In the genomic region with DNA sequence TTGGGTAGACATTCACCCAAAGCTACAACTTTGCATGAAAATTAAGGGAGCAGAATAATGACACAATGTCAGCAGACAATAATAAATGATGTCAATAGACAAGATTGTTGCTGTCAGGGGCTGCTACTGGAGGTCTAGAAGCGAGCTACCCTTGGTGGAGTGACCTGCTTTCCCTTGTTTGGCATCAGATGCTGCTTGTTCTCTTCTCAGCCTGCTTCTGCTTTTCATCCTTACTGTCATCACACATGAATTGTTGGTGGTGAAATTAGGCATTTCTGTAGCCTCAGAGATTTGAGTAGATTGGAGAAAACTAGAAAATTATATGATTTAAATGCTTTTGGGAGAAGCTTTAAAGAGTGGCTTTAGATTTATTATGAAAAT, we compare ENCODE assay signal across 19 cellular contexts.
DNase-seq lines count a peak whose midpoint lies in the region; ATAC-seq, FAIRE-seq and TF ChIP-seq lines count a peak whose summit lies in the region.
"Had no signal": no experiment of that assay in that cellular context is flagged by ENCODE, and none has a peak within 500 bp of the region (broad histone marks: within the 10 kb centered on the region; RNA-seq: fewer than 3 reads in every experiment).

No MANE protein-coding gene starts in this region.

- H3K27me3 ChIP-seq in OCI-LY1 (ENCODE audit: insufficient read depth, low read length) (no peaks in the 10 kb centered on the region), keratinocyte (ENCODE audit: control insufficient read depth, extremely low read depth, insufficient read depth, low read length) (no peaks in the 10 kb centered on the region), stomach smooth muscle (ENCODE audit: control insufficient read depth in 1 of 2, insufficient read depth in 2 of 2, low read length in 2 of 2) (no peaks in the 10 kb centered on the region)

- peak; percentile 20 for FAIRE-seq in keratinocyte (lab: Jason Lieb, UNC)
- FAIRE-seq: GM19239 had no signal

- H3K9me3 Mint-ChIP-seq in activated CD4-positive, alpha-beta T cell treated with anti-CD3 and anti-CD28 coated beads, Interleukin-2, amount 10 ng/mL, durations not matched to agents 7 days and 5 days, result no peaks in the 10 kb centered on the region
- H3K9me3 Mint-ChIP-seq: CD4-positive, alpha-beta T cell had no signal

- H3K4me1 ChIP-seq in OCI-LY1 (ENCODE audit: insufficient read depth, low read length, severe bottlenecking), result peaks cover 43% of the 10 kb centered on the region
- peaks cover 9% of the 10 kb centered on the region for H3K4me1 ChIP-seq in keratinocyte (ENCODE audit: control insufficient read depth, extremely low read depth, insufficient read depth, low read length)
- peaks cover 45% of the 10 kb centered on the region for H3K4me1 ChIP-seq in stomach smooth muscle (ENCODE audit: control insufficient read depth, insufficient read depth, low read length)

- H3K79me2 ChIP-seq in OCI-LY1 (ENCODE audit: insufficient read depth, low read length), result no peaks in the 10 kb centered on the region
- H3K79me2 ChIP-seq in keratinocyte (ENCODE audit: control insufficient read depth, insufficient read depth, low read length), result no peaks in the 10 kb centered on the region

- H3K4me3 ChIP-seq in OCI-LY1 (ENCODE audit: low read depth, low read length, poor library complexity, severe bottlenecking) (no peak overlapping the region), keratinocyte (ENCODE audit: control insufficient read depth in 2 of 3, extremely low read depth in 1 of 3, insufficient read depth in 2 of 3, low read depth in 1 of 3, low read length in 3 of 3) (no peak overlapping the region), stomach smooth muscle (ENCODE audit: low read length in 2 of 2) (no peak overlapping the region)

- POLR2A ChIA-PET in activated CD4-positive, alpha-beta T cell treated with anti-CD3 and anti-CD28 coated beads, Interleukin-2, amount 10 ng/mL, durations not matched to agents 7 days and 5 days (lab: Charles Lee), result interaction anchor here (0.6 kb wide), 1 partner anchor 1783 kb away, joined by 3 read pairs; no protein-coding TSS in a partner anchor

- no peak overlapping the region for H3K4me3 Mint-ChIP-seq in activated CD4-positive, alpha-beta T cell treated with anti-CD3 and anti-CD28 coated beads, Interleukin-2, amount 10 ng/mL, durations not matched to agents 7 days and 5 days
- H3K4me3 Mint-ChIP-seq: B cell; CD4-positive, alpha-beta T cell had no signal

- H3K9me1 ChIP-seq in keratinocyte (ENCODE audit: control insufficient read depth, extremely low read depth, insufficient read depth, low read length), result no peaks in the 10 kb centered on the region

- H3K27ac ChIP-seq in OCI-LY1 (ENCODE audit: low read depth, low read length, poor library complexity, severe bottlenecking) (peak overlapping the region; percentile 86), keratinocyte (ENCODE audit: control insufficient read depth, insufficient read depth, low read length) (no peak overlapping the region), stomach smooth muscle (ENCODE audit: low read length) (peak overlapping the region; percentile 85)
- H3K27ac ChIP-seq: KMS-11 had no signal

- H3K9ac ChIP-seq in OCI-LY1 (ENCODE audit: low read length) (no peak overlapping the region), keratinocyte (ENCODE audit: control insufficient read depth, extremely low read depth, insufficient read depth, low read length) (no peak overlapping the region), stomach smooth muscle (ENCODE audit: low read length in 2 of 2) (no peak overlapping the region)
- H3K9ac ChIP-seq: KMS-11 had no signal

- no peaks in the 10 kb centered on the region for H3K9me2 ChIP-seq in OCI-LY1 (ENCODE audit: low read depth, low read length)

- ATAC-seq in GM21723 (IDR thresholded peaks at IDR 0.05; ENCODE audit: unreplicated experiment), result no peak
- ATAC-seq: Panc1 had no signal

- CTCF ChIA-PET in activated CD4-positive, alpha-beta T cell treated with anti-CD3 and anti-CD28 coated beads, Interleukin-2, amount 10 ng/mL, durations not matched to agents 7 days and 5 days (lab: Charles Lee), result no interaction called here

- TF ChIP-seq CTCF in OCI-LY1 (IDR thresholded peaks at IDR 0.05; ENCODE audit: low read length) (no peak), keratinocyte (optimal IDR thresholded peaks at IDR 0.05 in 1 of 3, IDR thresholded peaks at IDR 0.05 in 1 of 3, conservative IDR thresholded peaks at IDR 0.05 in 1 of 3; ENCODE audit: extremely low read depth in 1 of 3, insufficient read depth in 2 of 3, low read length in 3 of 3) (no peak)

- H3F3A ChIP-seq in OCI-LY1 (ENCODE audit: insufficient read depth, low read length), result no peaks in the 10 kb centered on the region

- H2AFZ ChIP-seq in OCI-LY1 (ENCODE audit: low read length) (no peak overlapping the region), keratinocyte (ENCODE audit: control insufficient read depth, low read length) (no peak overlapping the region)

- H4K20me1 ChIP-seq in OCI-LY1 (ENCODE audit: insufficient read depth, low read length) (no peaks in the 10 kb centered on the region), keratinocyte (ENCODE audit: control insufficient read depth, extremely low read depth, insufficient read depth, low read length) (no peaks in the 10 kb centered on the region)

- H3K4me2 ChIP-seq in OCI-LY1 (ENCODE audit: low read length) (no peak overlapping the region), keratinocyte (ENCODE audit: control insufficient read depth, extremely low read depth, insufficient read depth, low read depth, low read length) (no peak overlapping the region)
- H3K4me2 ChIP-seq: KMS-11 had no signal

- H3K36me3 Mint-ChIP-seq in activated CD4-positive, alpha-beta T cell treated with anti-CD3 and anti-CD28 coated beads, Interleukin-2, amount 10 ng/mL, durations not matched to agents 7 days and 5 days (ENCODE audit: low read depth), result no peaks in the 10 kb centered on the region

- no peaks in the 10 kb centered on the region for H3K27me3 Mint-ChIP-seq in activated CD4-positive, alpha-beta T cell treated with anti-CD3 and anti-CD28 coated beads, Interleukin-2, amount 10 ng/mL, durations not matched to agents 7 days and 5 days
- H3K27me3 Mint-ChIP-seq: B cell; CD4-positive, alpha-beta T cell had no signal

- H3K4me1 Mint-ChIP-seq in activated CD4-positive, alpha-beta T cell treated with anti-CD3 and anti-CD28 coated beads, Interleukin-2, amount 10 ng/mL, durations not matched to agents 7 days and 5 days, result no peaks in the 10 kb centered on the region

- H3K27ac Mint-ChIP-seq in activated CD4-positive, alpha-beta T cell treated with anti-CD3 and anti-CD28 coated beads, Interleukin-2, amount 10 ng/mL, durations not matched to agents 7 days and 5 days, result no peak overlapping the region
- H3K27ac Mint-ChIP-seq: B cell; CD4-positive, alpha-beta T cell had no signal

- DNase-seq in amniotic epithelial cell (ENCODE audit: low read depth), result peak; percentile 66
- no peak for DNase-seq in keratinocyte (ENCODE audit: low read depth, low spot score)
- no peak for DNase-seq in NCI-H2081 (lab: John Stamatoyannopoulos, UW)
- DNase-seq in activated CD4-positive, alpha-beta T cell treated with anti-CD3 and anti-CD28 coated beads, Interleukin-2, amount 10 ng/mL, durations not matched to agents 7 days and 5 days, result no peak
- DNase-seq: CD4-positive, alpha-beta T cell; H7; NCI-H1048; NCI-H1436 treated with DMSO at 0.1 percent for 48 hours; NCI-H2081 treated with DMSO at 0.1 percent for 48 hours; NCI-H510A treated with DMSO at 0.1 percent for 48 hours; NCI-H82; SHP77 had no signal

- H3K9me3 ChIP-seq in OCI-LY1 (ENCODE audit: low read length) (no peaks in the 10 kb centered on the region), keratinocyte (ENCODE audit: control insufficient read depth, low read depth, low read length) (no peaks in the 10 kb centered on the region), stomach smooth muscle (ENCODE audit: control insufficient read depth in 2 of 2, low read length in 2 of 2) (no peaks in the 10 kb centered on the region)

- dilution Hi-C loops in keratinocyte (cut with MboI; ENCODE audit: extremely low pct_ligation_motif_present, low sequenced_read_pairs), result no loop called here

- H3K36me3 ChIP-seq in OCI-LY1 (ENCODE audit: insufficient read depth, low read length), result no peaks in the 10 kb centered on the region
- H3K36me3 ChIP-seq in keratinocyte (ENCODE audit: control insufficient read depth in 2 of 2, extremely low read depth in 1 of 2, insufficient read depth in 2 of 2, low read length in 2 of 2), result no peaks in the 10 kb centered on the region
- H3K36me3 ChIP-seq in stomach smooth muscle (ENCODE audit: control insufficient read depth in 2 of 2, insufficient read depth in 2 of 2, low read length in 2 of 2), result peaks cover 6 to 13% of the 10 kb centered on the region in 2 donors
